Comparison of ENCODE assay signal across 3 cellular contexts in genomic region chr13:19123502-19123901, GRCh38.
TF ChIP-seq lines count a peak whose summit lies in the region.

No MANE protein-coding gene starts in this region.

TF ChIP-seq in A549, 52 proteins besides CTCF, POLR2A, EP300 and RAD21 (continued from another document):
- no peak for TF ChIP-seq HEYL (CRISPR knock-in tag; IDR thresholded peaks at IDR 0.05)
- no peak for TF ChIP-seq JUN (IDR thresholded peaks at IDR 0.05)
- TF ChIP-seq FOXS1 (CRISPR knock-in tag; IDR thresholded peaks at IDR 0.05), result no peak
- peak; percentile 71 for TF ChIP-seq ZC3H11A (IDR thresholded peaks at IDR 0.05)

TF ChIP-seq in HEK293, 187 proteins besides CTCF, POLR2A, EP300 and RAD21 (continued from another document and continues in another):
- no peak for TF ChIP-seq BCL6B (tag by site-specific recombination; IDR thresholded peaks at IDR 0.05)
- TF ChIP-seq ZBTB6 (tag by site-specific recombination; IDR thresholded peaks at IDR 0.05), result no peak
- no peak for TF ChIP-seq SP7 (tag by site-specific recombination; IDR thresholded peaks at IDR 0.05)
- no peak for TF ChIP-seq ZBTB21 (tag by site-specific recombination; IDR thresholded peaks at IDR 0.05)
- TF ChIP-seq ZNF670 (tag by site-specific recombination; IDR thresholded peaks at IDR 0.05; ENCODE audit: low read depth), result no peak
- no peak for TF ChIP-seq ZNF311 (tag by site-specific recombination; IDR thresholded peaks at IDR 0.05; ENCODE audit: borderline replicate concordance)
- TF ChIP-seq ZNF146 (tag by site-specific recombination; IDR thresholded peaks at IDR 0.05), result no peak
- TF ChIP-seq ZNF133 (tag by site-specific recombination; IDR thresholded peaks at IDR 0.05), result no peak
- peak; percentile 43; the same call in 1 of the 2 replicates for TF ChIP-seq ZNF140 (tag by site-specific recombination; IDR thresholded peaks at IDR 0.05)
- no peak for TF ChIP-seq KLF7 (tag by site-specific recombination; IDR thresholded peaks at IDR 0.05; ENCODE audit: borderline replicate concordance)
- TF ChIP-seq ZNF549 (tag by site-specific recombination; IDR thresholded peaks at IDR 0.05), result no peak
- no peak for TF ChIP-seq ZSCAN4 (tag by site-specific recombination; IDR thresholded peaks at IDR 0.05)
- TF ChIP-seq ZNF19 (tag by site-specific recombination; IDR thresholded peaks at IDR 0.05; ENCODE audit: low read depth), result no peak
- TF ChIP-seq ZNF510 (tag by site-specific recombination; IDR thresholded peaks at IDR 0.05; ENCODE audit: insufficient replicate concordance), result peak; percentile 23
- TF ChIP-seq SCRT2 (tag by site-specific recombination; IDR thresholded peaks at IDR 0.05), result no peak
- no peak for TF ChIP-seq ZNF488 (tag by site-specific recombination; IDR thresholded peaks at IDR 0.05)
- no peak for TF ChIP-seq ZNF10 (tag by site-specific recombination; IDR thresholded peaks at IDR 0.05)
- TF ChIP-seq ZNF211 (tag by site-specific recombination; IDR thresholded peaks at IDR 0.05; ENCODE audit: low read depth), result no peak
- no peak for TF ChIP-seq ZNF423 (tag by site-specific recombination; IDR thresholded peaks at IDR 0.05)
- no peak for TF ChIP-seq ZBTB48 (tag by site-specific recombination; IDR thresholded peaks at IDR 0.05)
- TF ChIP-seq ZBTB17 (tag by site-specific recombination; IDR thresholded peaks at IDR 0.05), result no peak
- no peak for TF ChIP-seq ZNF354C (tag by site-specific recombination; IDR thresholded peaks at IDR 0.05; ENCODE audit: borderline replicate concordance, low read depth)
- no peak for TF ChIP-seq ZNF174 (tag by site-specific recombination; IDR thresholded peaks at IDR 0.05)
- no peak for TF ChIP-seq HOXC10 (CRISPR knock-in tag; IDR thresholded peaks at IDR 0.05)
- TF ChIP-seq, protein P1, sequence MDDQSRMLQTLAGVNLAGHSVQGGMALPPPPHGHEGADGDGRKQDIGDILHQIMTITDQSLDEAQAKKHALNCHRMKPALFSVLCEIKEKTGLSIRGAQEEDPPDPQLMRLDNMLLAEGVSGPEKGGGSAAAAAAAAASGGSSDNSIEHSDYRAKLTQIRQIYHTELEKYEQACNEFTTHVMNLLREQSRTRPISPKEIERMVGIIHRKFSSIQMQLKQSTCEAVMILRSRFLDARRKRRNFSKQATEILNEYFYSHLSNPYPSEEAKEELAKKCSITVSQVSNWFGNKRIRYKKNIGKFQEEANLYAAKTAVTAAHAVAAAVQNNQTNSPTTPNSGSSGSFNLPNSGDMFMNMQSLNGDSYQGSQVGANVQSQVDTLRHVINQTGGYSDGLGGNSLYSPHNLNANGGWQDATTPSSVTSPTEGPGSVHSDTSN (CRISPR knock-in tag; IDR thresholded peaks at IDR 0.05), result no peak
- no peak for TF ChIP-seq RBAK (tag by site-specific recombination; IDR thresholded peaks at IDR 0.05)

TF ChIP-seq in K562, 482 proteins besides CTCF, POLR2A, EP300 and RAD21:
- TF ChIP-seq, protein P2, sequence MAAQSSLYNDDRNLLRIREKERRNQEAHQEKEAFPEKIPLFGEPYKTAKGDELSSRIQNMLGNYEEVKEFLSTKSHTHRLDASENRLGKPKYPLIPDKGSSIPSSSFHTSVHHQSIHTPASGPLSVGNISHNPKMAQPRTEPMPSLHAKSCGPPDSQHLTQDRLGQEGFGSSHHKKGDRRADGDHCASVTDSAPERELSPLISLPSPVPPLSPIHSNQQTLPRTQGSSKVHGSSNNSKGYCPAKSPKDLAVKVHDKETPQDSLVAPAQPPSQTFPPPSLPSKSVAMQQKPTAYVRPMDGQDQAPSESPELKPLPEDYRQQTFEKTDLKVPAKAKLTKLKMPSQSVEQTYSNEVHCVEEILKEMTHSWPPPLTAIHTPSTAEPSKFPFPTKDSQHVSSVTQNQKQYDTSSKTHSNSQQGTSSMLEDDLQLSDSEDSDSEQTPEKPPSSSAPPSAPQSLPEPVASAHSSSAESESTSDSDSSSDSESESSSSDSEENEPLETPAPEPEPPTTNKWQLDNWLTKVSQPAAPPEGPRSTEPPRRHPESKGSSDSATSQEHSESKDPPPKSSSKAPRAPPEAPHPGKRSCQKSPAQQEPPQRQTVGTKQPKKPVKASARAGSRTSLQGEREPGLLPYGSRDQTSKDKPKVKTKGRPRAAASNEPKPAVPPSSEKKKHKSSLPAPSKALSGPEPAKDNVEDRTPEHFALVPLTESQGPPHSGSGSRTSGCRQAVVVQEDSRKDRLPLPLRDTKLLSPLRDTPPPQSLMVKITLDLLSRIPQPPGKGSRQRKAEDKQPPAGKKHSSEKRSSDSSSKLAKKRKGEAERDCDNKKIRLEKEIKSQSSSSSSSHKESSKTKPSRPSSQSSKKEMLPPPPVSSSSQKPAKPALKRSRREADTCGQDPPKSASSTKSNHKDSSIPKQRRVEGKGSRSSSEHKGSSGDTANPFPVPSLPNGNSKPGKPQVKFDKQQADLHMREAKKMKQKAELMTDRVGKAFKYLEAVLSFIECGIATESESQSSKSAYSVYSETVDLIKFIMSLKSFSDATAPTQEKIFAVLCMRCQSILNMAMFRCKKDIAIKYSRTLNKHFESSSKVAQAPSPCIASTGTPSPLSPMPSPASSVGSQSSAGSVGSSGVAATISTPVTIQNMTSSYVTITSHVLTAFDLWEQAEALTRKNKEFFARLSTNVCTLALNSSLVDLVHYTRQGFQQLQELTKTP (IDR thresholded peaks at IDR 0.05; ENCODE audit: low read depth in 1 of 2, partially characterized antibody in 2 of 2), result no peak
- no peak for TF ChIP-seq KLF1 (tag; IDR thresholded peaks at IDR 0.05)
- no peak for TF ChIP-seq ZNF24 (IDR thresholded peaks at IDR 0.05)
